Comparison of ENCODE assay signal across 2 cellular contexts in the genomic region with DNA sequence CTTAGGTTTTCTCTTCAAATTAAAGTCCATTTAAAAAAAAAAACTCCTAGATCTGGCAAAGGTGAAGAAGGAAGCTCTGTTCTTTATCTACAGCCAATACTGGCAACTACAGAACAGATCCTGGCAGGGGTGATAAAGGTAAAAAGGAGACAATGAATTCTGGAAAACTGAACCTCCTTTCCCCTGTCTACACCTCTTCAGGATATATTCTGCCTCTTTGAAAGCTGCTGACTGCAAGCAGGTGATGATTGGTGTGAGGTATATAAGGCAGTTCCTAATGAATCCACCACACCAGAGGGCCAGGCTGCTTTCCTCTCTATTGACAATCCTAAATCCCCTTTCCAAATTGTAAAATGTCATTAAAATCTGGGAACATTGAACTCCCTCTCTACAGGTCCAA.
TF ChIP-seq lines count a peak whose summit lies in the region.

No MANE protein-coding gene starts in this region.

TF ChIP-seq in SK-N-SH treated with all-trans-retinoic acid at 6 μM for 48 hours, 23 proteins besides CTCF, POLR2A, EP300 and RAD21 (continued from another document):
- TF ChIP-seq CSRNP3 (CRISPR knock-in tag; IDR thresholded peaks at IDR 0.05) (no peak), RARB (CRISPR knock-in tag; IDR thresholded peaks at IDR 0.05) (no peak), ZC3H10 (CRISPR knock-in tag; IDR thresholded peaks at IDR 0.05) (no peak), PPARA (CRISPR knock-in tag; IDR thresholded peaks at IDR 0.05; ENCODE audit: borderline replicate concordance) (no peak), TOX (CRISPR knock-in tag; IDR thresholded peaks at IDR 0.05; ENCODE audit: borderline replicate concordance) (no peak), ZNF8 (CRISPR knock-in tag; IDR thresholded peaks at IDR 0.05) (no peak), ZFP3 (CRISPR knock-in tag; IDR thresholded peaks at IDR 0.05) (no peak)

TF ChIP-seq in SK-N-SH, 30 proteins besides CTCF, POLR2A, EP300 and RAD21 (continued from another document):
- TF ChIP-seq IRF3 (IDR thresholded peaks at IDR 0.05; ENCODE audit: low read depth, low read length) (no peak), ZBTB33 (IDR thresholded peaks at IDR 0.05; ENCODE audit: borderline replicate concordance, low read depth) (no peak), EZH2phosphoT487 (IDR thresholded peaks at IDR 0.05; ENCODE audit: borderline replicate concordance, low read depth) (no peak)
- TF ChIP-seq, protein P1, sequence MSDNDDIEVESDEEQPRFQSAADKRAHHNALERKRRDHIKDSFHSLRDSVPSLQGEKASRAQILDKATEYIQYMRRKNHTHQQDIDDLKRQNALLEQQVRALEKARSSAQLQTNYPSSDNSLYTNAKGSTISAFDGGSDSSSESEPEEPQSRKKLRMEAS (IDR thresholded peaks at IDR 0.05; ENCODE audit: low read depth): no peak
